Comparison of ENCODE assay signal across 1 cellular context in genomic region chr11:64923944-64924909, GRCh38.
TF ChIP-seq lines count a peak whose summit lies in the region.

PPP2R5B (plus strand) TSS chr11:64924689; CDS start chr11:64925735, 1,046 bp downstream.

TF ChIP-seq in A549, 52 proteins besides CTCF, POLR2A, EP300 and RAD21 (continued from another document):
- TF ChIP-seq, protein P1, sequence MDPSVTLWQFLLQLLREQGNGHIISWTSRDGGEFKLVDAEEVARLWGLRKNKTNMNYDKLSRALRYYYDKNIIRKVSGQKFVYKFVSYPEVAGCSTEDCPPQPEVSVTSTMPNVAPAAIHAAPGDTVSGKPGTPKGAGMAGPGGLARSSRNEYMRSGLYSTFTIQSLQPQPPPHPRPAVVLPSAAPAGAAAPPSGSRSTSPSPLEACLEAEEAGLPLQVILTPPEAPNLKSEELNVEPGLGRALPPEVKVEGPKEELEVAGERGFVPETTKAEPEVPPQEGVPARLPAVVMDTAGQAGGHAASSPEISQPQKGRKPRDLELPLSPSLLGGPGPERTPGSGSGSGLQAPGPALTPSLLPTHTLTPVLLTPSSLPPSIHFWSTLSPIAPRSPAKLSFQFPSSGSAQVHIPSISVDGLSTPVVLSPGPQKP (IDR thresholded peaks at IDR 0.05; ENCODE audit: low read depth, low read length), result no peak
- TF ChIP-seq RCOR1 (IDR thresholded peaks at IDR 0.05; ENCODE audit: low read depth, low read length), result no peak
- no peak for TF ChIP-seq TFCP2L1 (CRISPR knock-in tag; IDR thresholded peaks at IDR 0.05)
- no peak for TF ChIP-seq HEYL (CRISPR knock-in tag; IDR thresholded peaks at IDR 0.05)
- TF ChIP-seq CBX8 (IDR thresholded peaks at IDR 0.05), result no peak
- TF ChIP-seq MAZ (IDR thresholded peaks at IDR 0.05; ENCODE audit: borderline replicate concordance, low read depth, low read length), result no peak
- 0 out of 2 replicates have a peak, but pooled peaks have one; percentile 43 for TF ChIP-seq MAX (IDR thresholded peaks at IDR 0.05)
- TF ChIP-seq BCL3 (IDR thresholded peaks at IDR 0.05), result no peak
- no peak for TF ChIP-seq ZSCAN20 (CRISPR knock-in tag; IDR thresholded peaks at IDR 0.05)
- TF ChIP-seq ZC3H11A (IDR thresholded peaks at IDR 0.05), result no peak
- TF ChIP-seq, protein P2, sequence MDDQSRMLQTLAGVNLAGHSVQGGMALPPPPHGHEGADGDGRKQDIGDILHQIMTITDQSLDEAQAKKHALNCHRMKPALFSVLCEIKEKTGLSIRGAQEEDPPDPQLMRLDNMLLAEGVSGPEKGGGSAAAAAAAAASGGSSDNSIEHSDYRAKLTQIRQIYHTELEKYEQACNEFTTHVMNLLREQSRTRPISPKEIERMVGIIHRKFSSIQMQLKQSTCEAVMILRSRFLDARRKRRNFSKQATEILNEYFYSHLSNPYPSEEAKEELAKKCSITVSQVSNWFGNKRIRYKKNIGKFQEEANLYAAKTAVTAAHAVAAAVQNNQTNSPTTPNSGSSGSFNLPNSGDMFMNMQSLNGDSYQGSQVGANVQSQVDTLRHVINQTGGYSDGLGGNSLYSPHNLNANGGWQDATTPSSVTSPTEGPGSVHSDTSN (IDR thresholded peaks at IDR 0.05), result peak; percentile 47; the same call in 1 of the 2 replicates
- TF ChIP-seq REST (IDR thresholded peaks at IDR 0.05), result no peak
- peak; percentile 83 for TF ChIP-seq FOSL2 (IDR thresholded peaks at IDR 0.05)
- TF ChIP-seq FOSL2 (CRISPR knock-in tag; IDR thresholded peaks at IDR 0.05), result peak; percentile 97
- no peak for TF ChIP-seq HOXB13 (CRISPR knock-in tag; IDR thresholded peaks at IDR 0.05; ENCODE audit: low read depth)
- TF ChIP-seq BHLHE40 (IDR thresholded peaks at IDR 0.05; ENCODE audit: low read depth, low read length), result no peak
- TF ChIP-seq CHD2 (IDR thresholded peaks at IDR 0.05; ENCODE audit: low read length, partially characterized antibody), result no peak
- TF ChIP-seq NFE2L2 (conservative IDR thresholded peaks at IDR 0.05; ENCODE audit: low read length), result no peak
- no peak for TF ChIP-seq SREBF2 (IDR thresholded peaks at IDR 0.05)
- TF ChIP-seq POLR2AphosphoS2 (conservative IDR thresholded peaks at IDR 0.05; ENCODE audit: low read length), result no peak
- no peak for TF ChIP-seq RARB (CRISPR knock-in tag; IDR thresholded peaks at IDR 0.05)
- peak; percentile 45 to 78; a peak in 4 of 5 replicates for TF ChIP-seq JUN (IDR thresholded peaks at IDR 0.05)
- TF ChIP-seq, protein P3, sequence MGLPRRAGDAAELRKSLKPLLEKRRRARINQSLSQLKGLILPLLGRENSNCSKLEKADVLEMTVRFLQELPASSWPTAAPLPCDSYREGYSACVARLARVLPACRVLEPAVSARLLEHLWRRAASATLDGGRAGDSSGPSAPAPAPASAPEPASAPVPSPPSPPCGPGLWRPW (IDR thresholded peaks at IDR 0.05), result no peak
- no peak for TF ChIP-seq PHF8 (IDR thresholded peaks at IDR 0.05; ENCODE audit: borderline replicate concordance, low read depth)
- no peak for TF ChIP-seq ESRRA (IDR thresholded peaks at IDR 0.05; ENCODE audit: borderline replicate concordance, low read length)
- no peak for TF ChIP-seq CHD4 (IDR thresholded peaks at IDR 0.05; ENCODE audit: borderline replicate concordance)
- TF ChIP-seq KDM1A (IDR thresholded peaks at IDR 0.05; ENCODE audit: low read depth), result no peak
- TF ChIP-seq MYC (IDR thresholded peaks at IDR 0.05; ENCODE audit: borderline replicate concordance, low read length), result no peak
- TF ChIP-seq NPAS2 (CRISPR knock-in tag; IDR thresholded peaks at IDR 0.05; ENCODE audit: borderline replicate concordance), result no peak
